Comparison of ENCODE assay signal across 15 cellular contexts in the genomic region with DNA sequence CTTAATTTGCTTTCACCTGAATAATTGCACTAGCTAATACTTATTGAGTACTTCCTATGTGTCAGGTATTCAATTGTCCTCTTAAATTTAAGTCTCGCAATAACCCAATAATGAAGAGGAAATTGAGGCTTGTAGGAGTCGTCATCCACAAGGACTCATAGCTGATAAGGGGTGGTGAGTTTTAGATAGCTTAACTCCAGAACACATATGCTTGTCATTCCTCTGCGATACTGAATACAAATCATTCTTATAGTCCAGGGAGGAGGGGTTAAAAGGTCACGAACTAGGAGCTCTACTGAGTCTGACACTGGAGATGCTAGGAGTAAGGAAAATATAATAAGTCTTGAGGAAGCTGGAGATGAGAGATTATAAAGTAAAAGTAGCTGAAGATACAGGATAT.
A peak's percentile ranks its signal among the peaks of the same experiment; 100 is the strongest.
DNase-seq lines count a peak whose midpoint lies in the region; ATAC-seq and TF ChIP-seq lines count a peak whose summit lies in the region.
"Had no signal": no experiment of that assay in that cellular context is flagged by ENCODE, and none has a peak within 500 bp of the region (broad histone marks: within the 10 kb centered on the region; RNA-seq: fewer than 3 reads in every experiment).

No MANE protein-coding gene starts in this region.

- TF ChIP-seq POLR2A in erythroblast (IDR thresholded peaks at IDR 0.05; ENCODE audit: low read length), result no peak

- H3K4me1 Mint-ChIP-seq in activated T-cell treated with anti-CD3 and anti-CD28 coated beads, Interleukin-2, amount 50 U/mL, for 24 hours (ENCODE audit: low read depth), result peaks cover 38% of the 10 kb centered on the region
- H3K4me1 Mint-ChIP-seq in stimulated activated effector memory CD8-positive, alpha-beta T cell treated with anti-CD3 and anti-CD28 coated beads, Interleukin-12 subunit alpha, Interleukin-12 subunit beta, amount 100 ng/mL, for 72 hours, result peaks cover 29% of the 10 kb centered on the region

- no peak overlapping the region for H3K27ac Mint-ChIP-seq in activated T-cell treated with anti-CD3 and anti-CD28 coated beads, Interleukin-2, amount 50 U/mL, for 24 hours
- H3K27ac Mint-ChIP-seq in stimulated activated effector memory CD8-positive, alpha-beta T cell treated with anti-CD3 and anti-CD28 coated beads, Interleukin-12 subunit alpha, Interleukin-12 subunit beta, amount 100 ng/mL, for 72 hours, result no peak overlapping the region

- DNase-seq in activated T-cell treated with anti-CD3 and anti-CD28 coated beads, Interleukin-2, amount 50 U/mL, for 24 hours, result no peak
- no peak for DNase-seq in activated T-cell treated with anti-CD3 and anti-CD28 coated beads, Interleukin-2, amount 50 U/mL, for 1 hour
- DNase-seq in OCI-M1 (lab: John Stamatoyannopoulos, UW) (peak; percentile 84), erythroblast (lab: John Stamatoyannopoulos, UW) (peak; percentile 45 to 76), RKO (ENCODE audit: low spot score) (no peak), NCI-H1105 (lab: John Stamatoyannopoulos, UW) (no peak)
- DNase-seq in stimulated activated effector memory CD8-positive, alpha-beta T cell treated with anti-CD3 and anti-CD28 coated beads, Interleukin-12 subunit alpha, Interleukin-12 subunit beta, amount 100 ng/mL, for 72 hours (ENCODE audit: low spot score in 2 of 2), result no peak
- DNase-seq in stimulated activated CD4-positive, alpha-beta T cell treated with anti-CD3 and anti-CD28 coated beads, Interleukin-2, amount 100 ng/mL, for 48 hours, result no peak
- DNase-seq: activated gamma-delta T cell treated with Interleukin-2 at 50 U/mL for 16 hours; effector CD8-positive, alpha-beta T cell; lower lobe of right lung; NCI-H1417 treated with DMSO at 0.1 percent for 48 hours; NCI-H446; stimulated activated naive CD4-positive, alpha-beta T cell treated with Interleukin-2 at 50 U/mL for 16 hours had no signal

- peaks cover 4% of the 10 kb centered on the region for H3K27me3 Mint-ChIP-seq in activated T-cell treated with anti-CD3 and anti-CD28 coated beads, Interleukin-2, amount 50 U/mL, for 24 hours

- peak overlapping the region; percentile 47 for H3K4me3 Mint-ChIP-seq in activated T-cell treated with anti-CD3 and anti-CD28 coated beads, Interleukin-2, amount 50 U/mL, for 24 hours
- H3K4me3 Mint-ChIP-seq in stimulated activated effector memory CD8-positive, alpha-beta T cell treated with anti-CD3 and anti-CD28 coated beads, Interleukin-12 subunit alpha, Interleukin-12 subunit beta, amount 100 ng/mL, for 72 hours, result peak overlapping the region; percentile 90

- no peak for ATAC-seq in stimulated activated effector memory CD8-positive, alpha-beta T cell treated with anti-CD3 and anti-CD28 coated beads, Interleukin-12 subunit alpha, Interleukin-12 subunit beta, amount 100 ng/mL, for 72 hours
- ATAC-seq: lower lobe of right lung, Panc1 had no signal

- no peaks in the 10 kb centered on the region for H3K9me3 Mint-ChIP-seq in activated T-cell treated with anti-CD3 and anti-CD28 coated beads, Interleukin-2, amount 50 U/mL, for 24 hours
- H3K9me3 Mint-ChIP-seq in stimulated activated effector memory CD8-positive, alpha-beta T cell treated with anti-CD3 and anti-CD28 coated beads, Interleukin-12 subunit alpha, Interleukin-12 subunit beta, amount 100 ng/mL, for 72 hours, result no peaks in the 10 kb centered on the region

- peaks cover 20% of the 10 kb centered on the region for H3K36me3 Mint-ChIP-seq in activated T-cell treated with anti-CD3 and anti-CD28 coated beads, Interleukin-2, amount 50 U/mL, for 24 hours (ENCODE audit: low read depth)
- peaks cover 13% of the 10 kb centered on the region for H3K36me3 Mint-ChIP-seq in stimulated activated effector memory CD8-positive, alpha-beta T cell treated with anti-CD3 and anti-CD28 coated beads, Interleukin-12 subunit alpha, Interleukin-12 subunit beta, amount 100 ng/mL, for 72 hours

Comparison
In these comparisons a context has a peak if more than half of its experiments do, and no peak if none do; other contexts are left out.
1. DNase-seq: peak in OCI-M1 (single experiment) and erythroblast (2 of 2); none in activated T-cell treated with anti-CD3 and anti-CD28 coated beads, Interleukin-2, amount 50 U/mL, for 24 hours (single experiment), activated T-cell treated with anti-CD3 and anti-CD28 coated beads, Interleukin-2, amount 50 U/mL, for 1 hour (single experiment), stimulated activated effector memory CD8-positive, alpha-beta T cell treated with anti-CD3 and anti-CD28 coated beads, Interleukin-12 subunit alpha, Interleukin-12 subunit beta, amount 100 ng/mL, for 72 hours (0 of 2), RKO (single experiment), stimulated activated CD4-positive, alpha-beta T cell treated with anti-CD3 and anti-CD28 coated beads, Interleukin-2, amount 100 ng/mL, for 48 hours (0 of 2) and NCI-H1105 (single experiment).